22 cellular contexts compared by ENCODE assay signal in genomic region chr11:85866137-85866827, GRCh38. TPM values are rescaled to one million over a fixed set of nuclear protein-coding genes. Genes with fewer than 3 reads are reported as not detected.
"Had no signal": no experiment of that assay in that cellular context is flagged by ENCODE, and none has a peak within 500 bp of the region (broad histone marks: within the 10 kb centered on the region; RNA-seq: fewer than 3 reads in every experiment).

No MANE protein-coding gene starts in this region.

- H3K4me3 ChIP-seq: SJCRH30 had no signal

- H3K27ac ChIP-seq: HL-60, RWPE1, SJCRH30 had no signal

- ATAC-seq: Panc1, SK-N-SH treated with all-trans-retinoic acid at 6 μM for 48 hours had no signal

- H3K27me3 ChIP-seq: SJCRH30 had no signal

- FAIRE-seq: HTR-8/SVneo had no signal

- DNase-seq: Karpas-422, KG1, MM.1S, NCI-H1092 treated with DMSO at 0.1 percent for 48 hours, NCI-H1436, NCI-H187, NCI-H2029, NCI-H2081 treated with DMSO at 0.1 percent for 48 hours, NCI-H2171, NCI-H226, NCI-H446, NCI-H510A, NCI-H524 treated with DMSO at 0.1 percent for 48 hours, NCI-H69, NCI-H774, SHP77, SJCRH30 had no signal

- H3K36me3 ChIP-seq: SJCRH30 had no signal

- H3K9me3 ChIP-seq: SJCRH30 had no signal

RNA-seq across cellular contexts. Expression of gene CCDC83, which starts 11.1 kb away (rescaled TPM):
- total RNA-seq: SJCRH30 had no signal
